In genomic region chr7:55026867-55027490, GRCh38 we compare ENCODE assay signal across 13 cellular contexts. TPM values are rescaled to one million over a fixed set of nuclear protein-coding genes. Genes with fewer than 3 reads are reported as not detected.
DNase-seq lines count a peak whose midpoint lies in the region; ATAC-seq and TF ChIP-seq lines count a peak whose summit lies in the region.
"Had no signal": no experiment of that assay in that cellular context is flagged by ENCODE, and none has a peak within 500 bp of the region (broad histone marks: within the 10 kb centered on the region; RNA-seq: fewer than 3 reads in every experiment).

No MANE protein-coding gene starts in this region.

- 28% methylated on average over 4 of the region's 4 CpGs for WGBS in suprapubic skin

- TF ChIP-seq CTCF in HCT116 (IDR thresholded peaks at IDR 0.05 in 2 of 3, conservative IDR thresholded peaks at IDR 0.05 in 1 of 3; ENCODE audit: borderline replicate concordance in 1 of 3, insufficient read depth in 1 of 3, low read depth in 2 of 3, low read length in 2 of 3) = no peak
- no peak for TF ChIP-seq CTCF in epithelial cell of esophagus (IDR thresholded peaks at IDR 0.05; ENCODE audit: insufficient read depth, low read depth, low read length, missing control alignments)
- TF ChIP-seq CTCF in suprapubic skin (IDR thresholded peaks at IDR 0.05) = no peak

- DNase-seq in HCT116 (ENCODE audit: low read depth, low spot score) (no peak), epithelial cell of esophagus (ENCODE audit: low read depth) (peak; percentile 82), kidney tubule cell (ENCODE audit: low spot score) (peak; percentile 44), suprapubic skin (ENCODE audit: low spot score in 2 of 2) (no peak), NCI-H748 (lab: John Stamatoyannopoulos, UW; ENCODE audit: unreplicated experiment) (no peak), medulla oblongata (ENCODE audit: extremely low spot score) (no peak)
- no peak for DNase-seq in stimulated activated naive CD4-positive, alpha-beta T cell treated with Interleukin-2 at 50 U/mL for 16 hours (lab: John Stamatoyannopoulos, UW)
- no peak for DNase-seq in activated naive CD8-positive, alpha-beta T cell treated with anti-CD3 and anti-CD28 coated beads for 36 hours
- DNase-seq: activated CD4-positive, alpha-beta T cell treated with anti-CD3 and anti-CD28 coated beads, Interleukin-2, amount 10 ng/mL, durations not matched to agents 24 days and 14 days; activated naive CD4-positive, alpha-beta T cell; GOT3; NCI-H1436 treated with DMSO at 0.1 percent for 48 hours; NCI-H774 had no signal

- H3K9me2 ChIP-seq in HCT116 (ENCODE audit: insufficient read depth) = no peaks in the 10 kb centered on the region

- CTCF ChIA-PET in HCT116 (lab: Charles Lee) = no interaction called here

- H3K27ac Mint-ChIP-seq in activated naive CD8-positive, alpha-beta T cell treated with anti-CD3 and anti-CD28 coated beads for 36 hours = no peak overlapping the region
- H3K27ac Mint-ChIP-seq: activated CD4-positive, alpha-beta T cell treated with anti-CD3 and anti-CD28 coated beads, Interleukin-2, amount 10 ng/mL, durations not matched to agents 24 days and 14 days had no signal

- peaks cover 0 to 10% of the 10 kb centered on the region in 2 experiments; a peak in 1 of 4 replicates for H3K4me1 ChIP-seq in HCT116 (ENCODE audit: control insufficient read depth in 1 of 2, insufficient read depth in 2 of 2, low read length in 2 of 2)
- peaks cover 90% of the 10 kb centered on the region for H3K4me1 ChIP-seq in suprapubic skin

- H3K27ac ChIP-seq in HCT116 (ENCODE audit: low read depth, low read length) (no peak overlapping the region), suprapubic skin (peak overlapping the region; percentile 87)

- H3K36me3 Mint-ChIP-seq in activated naive CD8-positive, alpha-beta T cell treated with anti-CD3 and anti-CD28 coated beads for 36 hours = no peaks in the 10 kb centered on the region

- no peaks in the 10 kb centered on the region for H3K27me3 ChIP-seq in HCT116 (ENCODE audit: insufficient read depth, low read length)
- H3K27me3 ChIP-seq in suprapubic skin = no peaks in the 10 kb centered on the region

- TF ChIP-seq RAD21 in HCT116 (IDR thresholded peaks at IDR 0.05; ENCODE audit: low read depth) = no peak

- 0 out of 2 replicates have a peak overlapping the region, but pooled peaks have one; percentile 1 for H3K9ac ChIP-seq in HCT116 (ENCODE audit: low read length)

- H3K79me2 ChIP-seq in HCT116 (ENCODE audit: insufficient read depth, low read length) = peaks cover 99% of the 10 kb centered on the region

- TF ChIP-seq POLR2A in HCT116 (IDR thresholded peaks at IDR 0.05; ENCODE audit: borderline replicate concordance, extremely low read depth, insufficient read depth, insufficient read length) = no peak
- no peak for TF ChIP-seq POLR2A in suprapubic skin (IDR thresholded peaks at IDR 0.05)

- H3K9me3 Mint-ChIP-seq in activated naive CD8-positive, alpha-beta T cell treated with anti-CD3 and anti-CD28 coated beads for 36 hours = no peaks in the 10 kb centered on the region
- H3K9me3 Mint-ChIP-seq: activated CD4-positive, alpha-beta T cell treated with anti-CD3 and anti-CD28 coated beads, Interleukin-2, amount 10 ng/mL, durations not matched to agents 24 days and 14 days had no signal

- TF ChIP-seq EP300 in suprapubic skin (IDR thresholded peaks at IDR 0.05) = no peak

- no peak for ATAC-seq in HCT116

- BruUV-seq in HCT116 (replicated peaks; lab: Mats Ljungman, UMichigan) = no TSS peak

- peaks cover 13% of the 10 kb centered on the region for H3K27me3 Mint-ChIP-seq in activated naive CD8-positive, alpha-beta T cell treated with anti-CD3 and anti-CD28 coated beads for 36 hours

- intact Hi-C loops in HCT116 (cut with micrococcal nuclease) = no loop called here

- POLR2A ChIA-PET in HCT116 (lab: Charles Lee) = no interaction called here

- no peaks in the 10 kb centered on the region for H3K9me3 ChIP-seq in HCT116 (ENCODE audit: control insufficient read depth in 1 of 2, insufficient read depth in 1 of 2, low read depth in 1 of 2, low read length in 2 of 2)
- no peaks in the 10 kb centered on the region for H3K9me3 ChIP-seq in suprapubic skin

- no peak overlapping the region for H3K4me2 ChIP-seq in HCT116 (ENCODE audit: low read length)

- H3K4me3 ChIP-seq in HCT116 (replicated peaks in 1 of 2; ENCODE audit: low read depth in 1 of 2, low read length in 2 of 2) (no peak overlapping the region), epithelial cell of esophagus (ENCODE audit: low read length) (no peak overlapping the region), suprapubic skin (no peak overlapping the region)

- RAD21 ChIA-PET in HCT116 (lab: Charles Lee; ENCODE audit: low non-redundant PET in 1 of 2, low total read pairs in 2 of 2, uncharacterized antibody in 2 of 2, unreplicated experiment in 2 of 2) = no interaction called here

- no peak overlapping the region for H3K4me3 Mint-ChIP-seq in activated naive CD8-positive, alpha-beta T cell treated with anti-CD3 and anti-CD28 coated beads for 36 hours
- H3K4me3 Mint-ChIP-seq: activated CD4-positive, alpha-beta T cell treated with anti-CD3 and anti-CD28 coated beads, Interleukin-2, amount 10 ng/mL, durations not matched to agents 24 days and 14 days had no signal

- H4K20me1 ChIP-seq in HCT116 (ENCODE audit: insufficient read depth) = peaks cover 22% of the 10 kb centered on the region; the same call in 1 of the 2 replicates

- H3K36me3 ChIP-seq in HCT116 (ENCODE audit: control insufficient read depth in 1 of 2, insufficient read depth in 2 of 2, low read length in 2 of 2) = peaks cover 0 to 31% of the 10 kb centered on the region in 2 experiments; a peak in 1 of 4 replicates
- no peaks in the 10 kb centered on the region for H3K36me3 ChIP-seq in suprapubic skin

- no peak overlapping the region for H2AFZ ChIP-seq in HCT116 (ENCODE audit: low read depth, low read length, poor library complexity, severe bottlenecking)

- no peaks in the 10 kb centered on the region for H3K4me1 Mint-ChIP-seq in activated naive CD8-positive, alpha-beta T cell treated with anti-CD3 and anti-CD28 coated beads for 36 hours
- H3K4me1 Mint-ChIP-seq: activated CD4-positive, alpha-beta T cell treated with anti-CD3 and anti-CD28 coated beads, Interleukin-2, amount 10 ng/mL, durations not matched to agents 24 days and 14 days had no signal

TF ChIP-seq in HCT116, 20 proteins besides CTCF, POLR2A, EP300 and RAD21:
- no peak for TF ChIP-seq SIN3A (IDR thresholded peaks at IDR 0.05; ENCODE audit: low read depth)
- TF ChIP-seq ELF1 (IDR thresholded peaks at IDR 0.05; ENCODE audit: borderline replicate concordance, low read depth) = no peak
- TF ChIP-seq ZBTB33 (IDR thresholded peaks at IDR 0.05; ENCODE audit: extremely low read depth, insufficient replicate concordance, low read length) = no peak
- no peak for TF ChIP-seq POLR2AphosphoS5 (IDR thresholded peaks at IDR 0.05; ENCODE audit: low read depth, low read length)
- no peak for TF ChIP-seq CBX3 (IDR thresholded peaks at IDR 0.05; ENCODE audit: low read depth)
- TF ChIP-seq EZH2 (IDR thresholded peaks at IDR 0.05) = no peak
- TF ChIP-seq CEBPB (IDR thresholded peaks at IDR 0.05; ENCODE audit: low read depth) = no peak
- no peak for TF ChIP-seq SP1 (IDR thresholded peaks at IDR 0.05; ENCODE audit: low read depth)
- no peak for TF ChIP-seq ZFX (IDR thresholded peaks at IDR 0.05)
- TF ChIP-seq SRF (IDR thresholded peaks at IDR 0.05; ENCODE audit: low read depth) = no peak
- TF ChIP-seq MAX (IDR thresholded peaks at IDR 0.05) = no peak
- no peak for TF ChIP-seq EGR1 (IDR thresholded peaks at IDR 0.05; ENCODE audit: low read depth)
- TF ChIP-seq TCF7L2 (IDR thresholded peaks at IDR 0.05; ENCODE audit: borderline replicate concordance, extremely low read depth, insufficient read depth, insufficient read length) = no peak

RNA-seq across cellular contexts. Expression of gene EGFR, which starts 8.2 kb away (rescaled TPM):
- 71.5 TPM for total RNA-seq in HCT116 (2021; ENCODE audit: unreplicated experiment)
- polyA plus RNA-seq in HCT116 (2012) = 27.5 and 28.7 TPM in 2 replicates
- total RNA-seq in suprapubic skin = 100 to 1,000 TPM; 231 to 341 (median 271) TPM
- total RNA-seq in activated naive CD8-positive, alpha-beta T cell treated with anti-CD3 and anti-CD28 coated beads for 36 hours = not detected
- total RNA-seq: activated CD4-positive, alpha-beta T cell treated with anti-CD3 and anti-CD28 coated beads, Interleukin-2, amount 10 ng/mL, durations not matched to agents 24 days and 14 days had no signal

Comparison
In these comparisons a context has a peak if more than half of its experiments do, and no peak if none do; other contexts are left out.
1. DNase-seq: peak in epithelial cell of esophagus (single experiment) and kidney tubule cell (single experiment); none in HCT116 (single experiment), suprapubic skin (0 of 2), NCI-H748 (single experiment), medulla oblongata (single experiment), stimulated activated naive CD4-positive, alpha-beta T cell treated with Interleukin-2 at 50 U/mL for 16 hours (single experiment) and activated naive CD8-positive, alpha-beta T cell treated with anti-CD3 and anti-CD28 coated beads for 36 hours (single experiment).
2. RNA of gene EGFR, which starts 8.2 kb away (total RNA-seq): 231 to 341 TPM in suprapubic skin and 71.5 TPM in HCT116 (single experiment); not detected in activated naive CD8-positive, alpha-beta T cell treated with anti-CD3 and anti-CD28 coated beads for 36 hours; every median in the first group is over 10 times any median in the second.